Comparison of ENCODE assay signal across 9 cellular contexts in genomic region chr2:240454031-240454901, GRCh38. TPM values are rescaled to one million over a fixed set of nuclear protein-coding genes. Genes with fewer than 3 reads are reported as not detected.
DNase-seq lines count a peak whose midpoint lies in the region; ATAC-seq and TF ChIP-seq lines count a peak whose summit lies in the region.
"Had no signal": no experiment of that assay in that cellular context is flagged by ENCODE, and none has a peak within 500 bp of the region (broad histone marks: within the 10 kb centered on the region; RNA-seq: fewer than 3 reads in every experiment).

No MANE protein-coding gene starts in this region.

- no peak for TF ChIP-seq CTCF in brain (conservative IDR thresholded peaks at IDR 0.05)
- TF ChIP-seq CTCF in testis (IDR thresholded peaks at IDR 0.05) = no peak
- no peak for TF ChIP-seq CTCF in ascending aorta (IDR thresholded peaks at IDR 0.05)

- peaks cover 38% of the 10 kb centered on the region for H3K27me3 Mint-ChIP-seq in activated T-cell treated with anti-CD3 and anti-CD28 coated beads, Interleukin-2, amount 50 U/mL, for 72 hours (ENCODE audit: low read depth)
- H3K27me3 Mint-ChIP-seq in brain (peaks cover 4% of the 10 kb centered on the region), memory B cell (peaks cover 34% of the 10 kb centered on the region)

- peaks cover 66% of the 10 kb centered on the region for H3K4me1 ChIP-seq in testis
- peaks cover 10 to 25% of the 10 kb centered on the region in 2 donors for H3K4me1 ChIP-seq in ascending aorta

- no peak for TF ChIP-seq POLR2A in testis (IDR thresholded peaks at IDR 0.05)

- no peak for ATAC-seq in activated T-cell treated with anti-CD3 and anti-CD28 coated beads, Interleukin-2, amount 50 U/mL, for 72 hours (replicated peaks in 1 of 2)
- ATAC-seq in memory B cell (ENCODE audit: low read depth) = no peak

- peak overlapping the region; percentile 26 to 55 for H3K4me3 ChIP-seq in testis
- H3K4me3 ChIP-seq in ascending aorta = peak overlapping the region in 1 of 2 donors; percentile 90

- WGBS in testis, 2 donors = 11 to 48% methylated on average over 26 to 40 of the region's 40 CpGs

- DNase-seq in activated T-cell treated with anti-CD3 and anti-CD28 coated beads, Interleukin-2, amount 50 U/mL, for 72 hours = no peak
- no peak for DNase-seq in activated T-cell treated with anti-CD3 and anti-CD28 coated beads, Interleukin-2, amount 50 U/mL, for 1 hour
- no peak for DNase-seq in memory B cell (ENCODE audit: low spot score in 2 of 2)
- DNase-seq in testis = peak; percentile 59
- DNase-seq in NCI-H446 treated with DMSO at 0.1 percent for 48 hours (lab: John Stamatoyannopoulos, UW) = no peak
- no peak for DNase-seq in posterior vena cava (ENCODE audit: low spot score)
- no peak for DNase-seq in ascending aorta (ENCODE audit: low spot score in 2 of 2)
- DNase-seq: activated CD4-positive, alpha-beta T cell treated with anti-CD3 and anti-CD28 coated beads, Interleukin-2, amount 10 ng/mL, durations not matched to agents 7 days and 5 days had no signal

- H3K27ac ChIP-seq in testis (peak overlapping the region in 1 of 2 donors; percentile 7), ascending aorta (no peak overlapping the region)

- H3K4me3 Mint-ChIP-seq in activated T-cell treated with anti-CD3 and anti-CD28 coated beads, Interleukin-2, amount 50 U/mL, for 72 hours = peak overlapping the region; percentile 57 to 77
- peak overlapping the region; percentile 85 to 94 (median 91) for H3K4me3 Mint-ChIP-seq in brain
- H3K4me3 Mint-ChIP-seq in memory B cell = peak overlapping the region; percentile 77
- H3K4me3 Mint-ChIP-seq: activated CD4-positive, alpha-beta T cell treated with anti-CD3 and anti-CD28 coated beads, Interleukin-2, amount 10 ng/mL, durations not matched to agents 7 days and 5 days had no signal

- no peaks in the 10 kb centered on the region for H3K9me3 Mint-ChIP-seq in activated T-cell treated with anti-CD3 and anti-CD28 coated beads, Interleukin-2, amount 50 U/mL, for 72 hours
- H3K9me3 Mint-ChIP-seq in brain = no peaks in the 10 kb centered on the region
- H3K9me3 Mint-ChIP-seq in memory B cell = no peaks in the 10 kb centered on the region
- H3K9me3 Mint-ChIP-seq: activated CD4-positive, alpha-beta T cell treated with anti-CD3 and anti-CD28 coated beads, Interleukin-2, amount 10 ng/mL, durations not matched to agents 7 days and 5 days had no signal

- H3K36me3 ChIP-seq in testis (ENCODE audit: low read depth, missing control alignments) (no peaks in the 10 kb centered on the region), ascending aorta (no peaks in the 10 kb centered on the region)

- no peaks in the 10 kb centered on the region for H3K36me3 Mint-ChIP-seq in activated T-cell treated with anti-CD3 and anti-CD28 coated beads, Interleukin-2, amount 50 U/mL, for 72 hours (ENCODE audit: insufficient read depth in 2 of 2)
- no peaks in the 10 kb centered on the region for H3K36me3 Mint-ChIP-seq in brain
- peaks cover 2% of the 10 kb centered on the region for H3K36me3 Mint-ChIP-seq in memory B cell

- H3K9me3 ChIP-seq in testis (no peaks in the 10 kb centered on the region), ascending aorta (no peaks in the 10 kb centered on the region)

- H3K27me3 ChIP-seq in testis (no peaks in the 10 kb centered on the region), ascending aorta (no peaks in the 10 kb centered on the region)

- no peak overlapping the region for H3K27ac Mint-ChIP-seq in activated T-cell treated with anti-CD3 and anti-CD28 coated beads, Interleukin-2, amount 50 U/mL, for 72 hours
- H3K27ac Mint-ChIP-seq in brain (peak overlapping the region; percentile 89 to 99 (median 95)), memory B cell (no peak overlapping the region)

- intact Hi-C loops in testis (cut with DNase I; ENCODE audit: low total_unique reads) = no loop called here
- intact Hi-C loops in posterior vena cava (cut with DNase I) = no loop called here
- intact Hi-C loops in ascending aorta (cut with DNase I) = no loop called here

- H3K4me1 Mint-ChIP-seq in activated T-cell treated with anti-CD3 and anti-CD28 coated beads, Interleukin-2, amount 50 U/mL, for 72 hours (ENCODE audit: low read depth) = peaks cover 11% of the 10 kb centered on the region
- H3K4me1 Mint-ChIP-seq in brain (peaks cover 69% of the 10 kb centered on the region), memory B cell (peaks cover 25% of the 10 kb centered on the region)

RNA-seq across cellular contexts. Expression of gene GPC1, which starts 18.8 kb away (rescaled TPM):
- total RNA-seq in activated T-cell treated with anti-CD3 and anti-CD28 coated beads, Interleukin-2, amount 50 U/mL, for 72 hours = 1 to 10 TPM; 3.2 to 3.6 TPM
- polyA plus RNA-seq in brain (ENCODE audit: insufficient read depth, low read depth, low replicate concordance) (52.7 TPM), testis (ENCODE audit: insufficient read depth, low read depth, low replicate concordance) (74.2 TPM)
- total RNA-seq in testis (100 to 1,000 TPM; 244 to 479 TPM), posterior vena cava (10 to 100 TPM; 69.5 to 83.1 TPM), ascending aorta (123 TPM)

Comparison
In these comparisons a context has a peak if more than half of its experiments do, and no peak if none do; other contexts are left out.
1. H3K27ac Mint-ChIP-seq: peak in brain (5 of 5); none in activated T-cell treated with anti-CD3 and anti-CD28 coated beads, Interleukin-2, amount 50 U/mL, for 72 hours (single experiment) and memory B cell (single experiment).
2. RNA of gene GPC1, which starts 18.8 kb away (total RNA-seq): 244 to 479 TPM in testis, 123 TPM in ascending aorta (single experiment) and 69.5 to 83.1 TPM in posterior vena cava; 3.2 to 3.6 TPM in activated T-cell treated with anti-CD3 and anti-CD28 coated beads, Interleukin-2, amount 50 U/mL, for 72 hours; every median in the first group is over 10 times any median in the second.
3. Peak in every context shown above with its lines, with median percentiles within 50 percentile points of each other: H3K4me3 Mint-ChIP-seq.